ENCODE assay signal across 8 cellular contexts in the genomic region with DNA sequence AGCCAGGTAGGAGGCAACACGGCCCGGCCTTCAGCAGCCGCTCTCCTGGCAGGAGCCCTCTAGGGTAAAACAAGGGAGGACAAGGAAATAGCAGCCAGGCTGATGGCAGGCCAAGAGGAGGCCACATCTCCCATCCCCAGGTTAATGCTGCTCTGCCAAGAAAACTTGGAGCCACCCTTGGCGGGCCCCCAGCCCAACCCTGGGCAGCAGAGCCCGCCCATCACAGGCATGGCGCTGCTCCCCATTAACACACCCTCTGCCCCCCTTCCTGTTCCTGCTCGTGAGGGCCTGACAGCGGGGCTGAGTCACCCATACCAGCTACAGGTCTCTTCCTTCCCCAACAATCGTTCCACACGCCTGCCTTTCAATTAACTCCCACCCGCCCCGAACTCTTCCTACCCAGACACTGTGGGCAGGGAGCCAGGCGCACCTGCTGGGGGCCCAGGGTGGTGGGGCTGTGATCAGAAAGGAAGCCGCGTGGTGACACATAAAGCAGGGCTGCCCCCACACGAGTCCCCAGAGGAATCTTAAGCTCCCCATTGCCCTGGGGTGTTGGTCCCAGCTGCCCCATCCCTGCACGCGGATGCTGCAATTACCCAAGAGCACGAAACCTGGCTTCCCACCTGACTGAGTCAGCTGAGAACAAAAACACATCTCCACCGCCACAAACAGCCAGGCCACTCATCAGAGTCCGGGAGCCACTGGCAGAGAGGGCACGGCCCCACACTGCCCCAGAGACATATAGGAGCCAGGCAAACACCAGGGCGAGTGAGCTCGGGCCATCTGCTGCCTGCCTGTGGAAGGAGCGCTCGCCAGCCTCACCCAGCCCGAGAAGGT. TPM values are rescaled to one million over a fixed set of nuclear protein-coding genes. Genes with fewer than 3 reads are reported as not detected.
A peak's percentile ranks its signal among the peaks of the same experiment; 100 is the strongest.
DNase-seq lines count a peak whose midpoint lies in the region; ATAC-seq and TF ChIP-seq lines count a peak whose summit lies in the region.

C15orf62 (plus strand) TSS at position 671 of the 837 bp plus-strand sequence. CDS start 516 bp downstream, outside the sequence.

- no peak for TF ChIP-seq POLR2A in adrenal gland (IDR thresholded peaks at IDR 0.05)

- H3K9ac ChIP-seq in liver (ENCODE audit: low read depth in 1 of 2, low read length in 2 of 2), result no peak within 1 kb of the TSS

- H3K4me3 ChIP-seq in adrenal gland (no peak within 1 kb of the TSS), liver (ENCODE audit: low read depth in 1 of 3, low read length in 3 of 3) (no peak within 1 kb of the TSS)

- H3K4me1 ChIP-seq in adrenal gland (replicated peaks in 1 of 2) (peaks cover 30 to 36% of the 10 kb centered on the region in 2 donors), liver (ENCODE audit: control insufficient read depth in 4 of 4, insufficient read depth in 4 of 4, low read length in 3 of 4) (peaks cover 4 to 60% (median 40%) of the 10 kb centered on the region in 4 donors)

- H3K36me3 ChIP-seq in adrenal gland (replicated peaks in 1 of 2), result peaks cover 0 to 28% of the 10 kb centered on the region in 2 donors
- peaks cover 0 to 31% (median 13%) of the 10 kb centered on the region in 4 donors for H3K36me3 ChIP-seq in liver (ENCODE audit: control insufficient read depth in 4 of 4, insufficient read depth in 3 of 4, low read depth in 1 of 4, low read length in 3 of 4)

- H3K27ac ChIP-seq in adrenal gland, result peak within 1 kb of the TSS in 3 of 5 donors; percentile 47 to 59 (median 57)
- H3K27ac ChIP-seq in liver (ENCODE audit: low read depth in 1 of 2, low read length in 2 of 2), result peak within 1 kb of the TSS; percentile 56 to 71

- intact Hi-C loops in left cardiac atrium (cut with DNase I), result no loop called here
- intact Hi-C loops in cardiac septum (cut with DNase I), result no loop called here
- intact Hi-C loops in adrenal gland (cut with DNase I), result no loop called here

- H3K9me3 ChIP-seq in adrenal gland (replicated peaks in 1 of 3) (no peaks in the 10 kb centered on the region), liver (ENCODE audit: control insufficient read depth in 4 of 4, low read length in 3 of 4) (no peaks in the 10 kb centered on the region)

- ATAC-seq in left cardiac atrium, result peak; percentile 9 to 63
- peak; percentile 37 for ATAC-seq in HG03457 (IDR thresholded peaks at IDR 0.05; ENCODE audit: unreplicated experiment)
- ATAC-seq in SK-N-SH treated with all-trans-retinoic acid at 6 μM for 48 hours, result peak; percentile 73

- TF ChIP-seq CTCF in adrenal gland (IDR thresholded peaks at IDR 0.05) (no peak), liver (IDR thresholded peaks at IDR 0.05; ENCODE audit: low read depth, low read length, missing input control) (no peak)

- no peak for TF ChIP-seq RAD21 in liver (IDR thresholded peaks at IDR 0.05)

- H3K27me3 ChIP-seq in adrenal gland, result no peaks in the 10 kb centered on the region
- no peaks in the 10 kb centered on the region for H3K27me3 ChIP-seq in liver (ENCODE audit: control insufficient read depth in 4 of 4, insufficient read depth in 4 of 4, low read length in 3 of 4)

- 39 to 57% (median 50%) methylated on average over 14 to 27 of the region's 27 CpGs for WGBS in adrenal gland, 4 donors
- 66% methylated on average over 27 of the region's 27 CpGs for WGBS in liver

- DNase-seq in left cardiac atrium (no peak), cardiac septum (ENCODE audit: low spot score) (no peak), adrenal gland (peak; percentile 56 to 81 (median 73)), foreskin melanocyte (no peak)
- DNase-seq in stimulated activated CD8-positive, alpha-beta memory T cell treated with anti-CD3 and anti-CD28 coated beads, Interleukin-4, amount 100 ng/mL, for 4 hours (ENCODE audit: low read depth in 2 of 2, low spot score in 1 of 2), result peak; percentile 57 to 73

TF ChIP-seq in SK-N-SH treated with all-trans-retinoic acid at 6 μM for 48 hours, 23 proteins besides CTCF, POLR2A, EP300 and RAD21:
- TF ChIP-seq ZFP30 (CRISPR knock-in tag; IDR thresholded peaks at IDR 0.05) (no peak), ZFP3 (CRISPR knock-in tag; IDR thresholded peaks at IDR 0.05) (no peak), ESRRG (CRISPR knock-in tag; IDR thresholded peaks at IDR 0.05) (no peak), POU6F1 (CRISPR knock-in tag; IDR thresholded peaks at IDR 0.05; ENCODE audit: borderline replicate concordance, low read depth) (no peak)

TF ChIP-seq in liver, 16 proteins besides CTCF, POLR2A, EP300 and RAD21:
- TF ChIP-seq GABPA (IDR thresholded peaks at IDR 0.05 in 1 of 2, conservative IDR thresholded peaks at IDR 0.05 in 1 of 2) (no peak), HNF4G (IDR thresholded peaks at IDR 0.05) (no peak), EGR1 (IDR thresholded peaks at IDR 0.05; ENCODE audit: low read depth in 2 of 2) (no peak), FOXA1 (IDR thresholded peaks at IDR 0.05) (no peak), HNF4A (conservative IDR thresholded peaks at IDR 0.05) (no peak), MAX (IDR thresholded peaks at IDR 0.05) (no peak), JUND (IDR thresholded peaks at IDR 0.05) (no peak), FOXA2 (IDR thresholded peaks at IDR 0.05) (no peak), ATF3 (IDR thresholded peaks at IDR 0.05) (no peak), TAF1 (conservative IDR thresholded peaks at IDR 0.05) (no peak), RXRA (IDR thresholded peaks at IDR 0.05) (no peak), YY1 (IDR thresholded peaks at IDR 0.05) (no peak), REST (IDR thresholded peaks at IDR 0.05) (no peak), NR2F2 (IDR thresholded peaks at IDR 0.05) (no peak), SP1 (IDR thresholded peaks at IDR 0.05) (no peak)
- TF ChIP-seq, protein P1, sequence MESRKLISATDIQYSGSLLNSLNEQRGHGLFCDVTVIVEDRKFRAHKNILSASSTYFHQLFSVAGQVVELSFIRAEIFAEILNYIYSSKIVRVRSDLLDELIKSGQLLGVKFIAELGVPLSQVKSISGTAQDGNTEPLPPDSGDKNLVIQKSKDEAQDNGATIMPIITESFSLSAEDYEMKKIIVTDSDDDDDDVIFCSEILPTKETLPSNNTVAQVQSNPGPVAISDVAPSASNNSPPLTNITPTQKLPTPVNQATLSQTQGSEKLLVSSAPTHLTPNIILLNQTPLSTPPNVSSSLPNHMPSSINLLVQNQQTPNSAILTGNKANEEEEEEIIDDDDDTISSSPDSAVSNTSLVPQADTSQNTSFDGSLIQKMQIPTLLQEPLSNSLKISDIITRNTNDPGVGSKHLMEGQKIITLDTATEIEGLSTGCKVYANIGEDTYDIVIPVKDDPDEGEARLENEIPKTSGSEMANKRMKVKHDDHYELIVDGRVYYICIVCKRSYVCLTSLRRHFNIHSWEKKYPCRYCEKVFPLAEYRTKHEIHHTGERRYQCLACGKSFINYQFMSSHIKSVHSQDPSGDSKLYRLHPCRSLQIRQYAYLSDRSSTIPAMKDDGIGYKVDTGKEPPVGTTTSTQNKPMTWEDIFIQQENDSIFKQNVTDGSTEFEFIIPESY (IDR thresholded peaks at IDR 0.05), result no peak

RNA-seq across cellular contexts. Expression of gene C15orf62, which starts in this region (rescaled TPM):
- total RNA-seq in left cardiac atrium, result under 1 TPM; 0.26 to 0.32 TPM
- total RNA-seq in cardiac septum, result not detected
- total RNA-seq in adrenal gland, result 1 to 10 TPM in 1 of 8 donors, under 1 TPM in 3, not detected in 4; 0.25 to 1.1 (median 0.54) TPM
- under 1 TPM; 0.07 to 0.97 (median 0.27) TPM for polyA plus RNA-seq in adrenal gland
- total RNA-seq in liver, result under 1 TPM; 0.19 to 0.92 TPM
- polyA plus RNA-seq in liver, result under 1 TPM; 0.43 to 0.75 TPM

Comparison
In these comparisons a context has a peak if more than half of its experiments do, and no peak if none do; other contexts are left out.
1. Peak in ATAC-seq in left cardiac atrium; RNA of the gene not detected or under 1 TPM.
2. DNase-seq: peak in adrenal gland (7 of 7) and stimulated activated CD8-positive, alpha-beta memory T cell treated with anti-CD3 and anti-CD28 coated beads, Interleukin-4, amount 100 ng/mL, for 4 hours (2 of 2); none in left cardiac atrium (single experiment), cardiac septum (single experiment) and foreskin melanocyte (single experiment).
3. Peak in every context shown above with its lines, with median percentiles within 50 percentile points of each other: ATAC-seq.